ENCODE assay signal across 1 cellular context in genomic region chr16:68073902-68074760, GRCh38.
TF ChIP-seq lines count a peak whose summit lies in the region.

No MANE protein-coding gene starts in this region.

TF ChIP-seq in HepG2, 621 proteins besides CTCF, POLR2A, EP300 and RAD21:
- no peak for TF ChIP-seq ELF4 (CRISPR knock-in tag; IDR thresholded peaks at IDR 0.05; ENCODE audit: borderline replicate concordance)
TF ChIP-seq in HepG2: peak in this region for 0.
